In genomic region chr1:157495285-157495684, GRCh38 we compare ENCODE assay signal across 14 cellular contexts. TPM values are rescaled to one million over a fixed set of nuclear protein-coding genes. Genes with fewer than 3 reads are reported as not detected.
"Had no signal": no experiment of that assay in that cellular context is flagged by ENCODE, and none has a peak within 500 bp of the region (broad histone marks: within the 10 kb centered on the region; RNA-seq: fewer than 3 reads in every experiment).

No MANE protein-coding gene starts in this region.

- H3K27ac ChIP-seq: breast epithelium, esophagus muscularis mucosa, foreskin keratinocyte, left lung, lower lobe of right lung, right atrium auricular region, stomach, thyroid gland, upper lobe of left lung had no signal

- H3K4me3 ChIP-seq: breast epithelium, esophagus muscularis mucosa, left lung, lower lobe of right lung, right atrium auricular region, smooth muscle cell, stomach, thyroid gland, upper lobe of left lung had no signal

- H3K4me1 ChIP-seq: breast epithelium, esophagus muscularis mucosa, foreskin keratinocyte, left lung, lower lobe of right lung, right atrium auricular region, stomach, thyroid gland, upper lobe of left lung had no signal

- H3K4me2 ChIP-seq: smooth muscle cell had no signal

- DNase-seq: activated CD4-positive, alpha-beta T cell treated with anti-CD3 and anti-CD28 coated beads for 1 hour; activated naive CD4-positive, alpha-beta T cell; left lung; lower lobe of right lung; stimulated activated naive B cell treated with anti-CD40 and anti-IgM and Interleukin-4, amounts not matched to agents 10 μg/mL and 1 μg/mL and 100 μg/mL, for 72 hours; stomach; upper lobe of left lung had no signal

- H3K9me3 ChIP-seq: breast epithelium, esophagus muscularis mucosa, left lung, lower lobe of right lung, right atrium auricular region, stomach, thyroid gland, upper lobe of left lung had no signal

- H3K27me3 ChIP-seq: breast epithelium, foreskin keratinocyte, right atrium auricular region, thyroid gland, upper lobe of left lung had no signal

- H3K36me3 ChIP-seq: breast epithelium, esophagus muscularis mucosa, left lung, lower lobe of right lung, right atrium auricular region, stomach, thyroid gland, upper lobe of left lung had no signal

RNA-seq across cellular contexts. Expression of gene FCRL5, which starts 57.0 kb away (rescaled TPM):
- polyA plus RNA-seq: foreskin keratinocyte; naive thymus-derived CD8-positive, alpha-beta T cell; smooth muscle cell had no signal
